11 cellular contexts compared by ENCODE assay signal in genomic region chr2:234032301-234032856, GRCh38. TPM values are rescaled to one million over a fixed set of nuclear protein-coding genes. Genes with fewer than 3 reads are reported as not detected.
A peak's percentile ranks its signal among the peaks of the same experiment; 100 is the strongest.
DNase-seq lines count a peak whose midpoint lies in the region; ATAC-seq and TF ChIP-seq lines count a peak whose summit lies in the region.
"Had no signal": no experiment of that assay in that cellular context is flagged by ENCODE, and none has a peak within 500 bp of the region (broad histone marks: within the 10 kb centered on the region; RNA-seq: fewer than 3 reads in every experiment).

No MANE protein-coding gene starts in this region.

- H3K4me3 Mint-ChIP-seq in activated T-helper 2 cell treated with anti-CD3 and anti-CD28 coated beads, Interferon-gamma antibody, Interleukin-2, Interleukin-4, amounts not matched to agents 10 μg/mL and 5 μg/mL and 100 μg/mL, durations not matched to agents 14 hours and 24 hours and 36 hours (ENCODE audit: low read depth), result no peak overlapping the region
- H3K4me3 Mint-ChIP-seq in GM23338, result no peak overlapping the region
- H3K4me3 Mint-ChIP-seq: stimulated activated naive B cell treated with anti-CD40 and anti-IgM and Interleukin-4, amounts not matched to agents 10 μg/mL and 1 μg/mL and 100 μg/mL, for 72 hours had no signal

- peaks cover 16% of the 10 kb centered on the region for H3K4me1 Mint-ChIP-seq in activated T-helper 2 cell treated with anti-CD3 and anti-CD28 coated beads, Interferon-gamma antibody, Interleukin-2, Interleukin-4, amounts not matched to agents 10 μg/mL and 5 μg/mL and 100 μg/mL, durations not matched to agents 14 hours and 24 hours and 36 hours (ENCODE audit: low read depth)
- H3K4me1 Mint-ChIP-seq in GM23338, result no peaks in the 10 kb centered on the region; the same call in 2 of the 3 replicates
- H3K4me1 Mint-ChIP-seq: stimulated activated naive B cell treated with anti-CD40 and anti-IgM and Interleukin-4, amounts not matched to agents 10 μg/mL and 1 μg/mL and 100 μg/mL, for 72 hours had no signal

- H3K4me3 ChIP-seq in GM23338, result no peak overlapping the region

- DNase-seq in AG20443 (ENCODE audit: low spot score) (peak; percentile 31), HCEC 1CT (peak; percentile 92), glomerular visceral epithelial cell (ENCODE audit: extremely low spot score) (peak; percentile 45), GM23338 (ENCODE audit: low spot score) (no peak), NCI-H2029 treated with DMSO at 0.1 percent for 48 hours (lab: John Stamatoyannopoulos, UW) (no peak), cortex of kidney (lab: John Stamatoyannopoulos, UW) (no peak)
- peak; percentile 28 for DNase-seq in activated T-helper 2 cell treated with anti-CD3 and anti-CD28 coated beads, Interferon-gamma antibody, Interleukin-2, Interleukin-4, amounts not matched to agents 10 μg/mL and 5 μg/mL and 100 μg/mL, durations not matched to agents 14 hours and 24 hours and 36 hours (ENCODE audit: low spot score)
- no peak for DNase-seq in effector CD8-positive, alpha-beta T cell (lab: John Stamatoyannopoulos, UW)
- DNase-seq: caudate nucleus; stimulated activated naive B cell treated with anti-CD40 and anti-IgM and Interleukin-4, amounts not matched to agents 10 μg/mL and 1 μg/mL and 100 μg/mL, for 72 hours had no signal

- no peaks in the 10 kb centered on the region for H3K9me2 ChIP-seq in GM23338 (ENCODE audit: insufficient read depth)

- H2AFZ ChIP-seq in GM23338, result no peak overlapping the region

- H3K36me3 Mint-ChIP-seq in activated T-helper 2 cell treated with anti-CD3 and anti-CD28 coated beads, Interferon-gamma antibody, Interleukin-2, Interleukin-4, amounts not matched to agents 10 μg/mL and 5 μg/mL and 100 μg/mL, durations not matched to agents 14 hours and 24 hours and 36 hours (ENCODE audit: low read depth), result peaks cover 5% of the 10 kb centered on the region
- no peaks in the 10 kb centered on the region for H3K36me3 Mint-ChIP-seq in GM23338 (ENCODE audit: low read depth)

- H4K20me1 ChIP-seq in GM23338 (replicated peaks; ENCODE audit: insufficient read depth), result no peaks in the 10 kb centered on the region

- no peak for ATAC-seq in GM23338
- ATAC-seq: stimulated activated naive B cell treated with anti-CD40 and anti-IgM and Interleukin-4, amounts not matched to agents 10 μg/mL and 1 μg/mL and 100 μg/mL, for 72 hours had no signal

- H3K9me3 Mint-ChIP-seq in activated T-helper 2 cell treated with anti-CD3 and anti-CD28 coated beads, Interferon-gamma antibody, Interleukin-2, Interleukin-4, amounts not matched to agents 10 μg/mL and 5 μg/mL and 100 μg/mL, durations not matched to agents 14 hours and 24 hours and 36 hours, result peaks cover 32% of the 10 kb centered on the region
- H3K9me3 Mint-ChIP-seq in GM23338, result no peaks in the 10 kb centered on the region; the same call in 2 of the 3 replicates

- TF ChIP-seq CTCF in GM23338 (conservative IDR thresholded peaks at IDR 0.05; ENCODE audit: low read depth in 2 of 2), result no peak

- H3K4me2 ChIP-seq in GM23338, result no peak overlapping the region

- no peak overlapping the region for H3K27ac ChIP-seq in GM23338 (ENCODE audit: low read depth)

- peak overlapping the region; percentile 6 for H3K27ac Mint-ChIP-seq in activated T-helper 2 cell treated with anti-CD3 and anti-CD28 coated beads, Interferon-gamma antibody, Interleukin-2, Interleukin-4, amounts not matched to agents 10 μg/mL and 5 μg/mL and 100 μg/mL, durations not matched to agents 14 hours and 24 hours and 36 hours
- H3K27ac Mint-ChIP-seq in GM23338, result no peak overlapping the region
- H3K27ac Mint-ChIP-seq: stimulated activated naive B cell treated with anti-CD40 and anti-IgM and Interleukin-4, amounts not matched to agents 10 μg/mL and 1 μg/mL and 100 μg/mL, for 72 hours had no signal

- H3K27me3 Mint-ChIP-seq in activated T-helper 2 cell treated with anti-CD3 and anti-CD28 coated beads, Interferon-gamma antibody, Interleukin-2, Interleukin-4, amounts not matched to agents 10 μg/mL and 5 μg/mL and 100 μg/mL, durations not matched to agents 14 hours and 24 hours and 36 hours (ENCODE audit: low read depth), result peaks cover 33% of the 10 kb centered on the region
- no peaks in the 10 kb centered on the region for H3K27me3 Mint-ChIP-seq in GM23338 (ENCODE audit: insufficient read depth, low read depth, poor library complexity)

- no peaks in the 10 kb centered on the region for H3K4me1 ChIP-seq in GM23338 (ENCODE audit: insufficient read depth)

- no peaks in the 10 kb centered on the region for H3K79me2 ChIP-seq in GM23338 (replicated peaks; ENCODE audit: insufficient read depth)

- H3K27me3 ChIP-seq in GM23338 (ENCODE audit: insufficient read depth), result no peaks in the 10 kb centered on the region

- intact Hi-C loops in activated T-helper 2 cell treated with anti-CD3 and anti-CD28 coated beads, Interferon-gamma antibody, Interleukin-2, Interleukin-4, amounts not matched to agents 10 μg/mL and 5 μg/mL and 100 μg/mL, durations not matched to agents 14 hours and 24 hours and 36 hours (cut with micrococcal nuclease), result loop anchor here (2.0 kb wide), 1 partner anchor 42 kb away; no protein-coding TSS in a partner anchor

- no peaks in the 10 kb centered on the region for H3K36me3 ChIP-seq in GM23338 (ENCODE audit: insufficient read depth)

- H3F3A ChIP-seq in GM23338 (replicated peaks; ENCODE audit: low read depth), result no peaks in the 10 kb centered on the region

TF ChIP-seq in GM23338, 12 proteins besides CTCF, POLR2A, EP300 and RAD21 (continues in another document):
- TF ChIP-seq EZH2 (IDR thresholded peaks at IDR 0.05; ENCODE audit: low read depth, unreplicated experiment), result no peak
- TF ChIP-seq REST (IDR thresholded peaks at IDR 0.05; ENCODE audit: unreplicated experiment), result no peak
- no peak for TF ChIP-seq CREB1 (CRISPR knock-in tag; IDR thresholded peaks at IDR 0.05; ENCODE audit: low read depth)

RNA-seq across cellular contexts. Expression of gene SPP2, which starts 18.1 kb away (rescaled TPM):
- total RNA-seq in activated T-helper 2 cell treated with anti-CD3 and anti-CD28 coated beads, Interferon-gamma antibody, Interleukin-2, Interleukin-4, amounts not matched to agents 10 μg/mL and 5 μg/mL and 100 μg/mL, durations not matched to agents 14 hours and 24 hours and 36 hours, result not detected in 2 replicates
- total RNA-seq in GM23338 (2014; rRNA removed; shearing (Covaris generic)), result not detected in 2 replicates
- polyA plus RNA-seq in GM23338 (2016; fragmentation: Nextera tagmentation; extraction: Ambion mirVana), result not detected in 2 replicates
- total RNA-seq: kidney epithelial cell had no signal

Comparison
In these comparisons a context has a peak if more than half of its experiments do, and no peak if none do; other contexts are left out.
1. DNase-seq: peak in AG20443 (single experiment), HCEC 1CT (single experiment), activated T-helper 2 cell treated with anti-CD3 and anti-CD28 coated beads, Interferon-gamma antibody, Interleukin-2, Interleukin-4, amounts not matched to agents 10 μg/mL and 5 μg/mL and 100 μg/mL, durations not matched to agents 14 hours and 24 hours and 36 hours (single experiment) and glomerular visceral epithelial cell (single experiment); none in GM23338 (single experiment), NCI-H2029 treated with DMSO at 0.1 percent for 48 hours (single experiment), effector CD8-positive, alpha-beta T cell (single experiment) and cortex of kidney (single experiment).